ENCODE assay signal across 25 cellular contexts in genomic region chr10:8794860-8795259, GRCh38.
A peak's percentile ranks its signal among the peaks of the same experiment; 100 is the strongest.
DNase-seq lines count a peak whose midpoint lies in the region; ATAC-seq lines count a peak whose summit lies in the region.
"Had no signal": no experiment of that assay in that cellular context is flagged by ENCODE, and none has a peak within 500 bp of the region (broad histone marks: within the 10 kb centered on the region; RNA-seq: fewer than 3 reads in every experiment).

No MANE protein-coding gene starts in this region.

- H3K4me3 Mint-ChIP-seq in activated T-cell treated with anti-CD3 and anti-CD28 coated beads, Interleukin-2, amount 50 U/mL, for 4 hours: no peak overlapping the region
- H3K4me3 Mint-ChIP-seq: CD4-positive, alpha-beta memory T cell; HFFc6 had no signal

- H3K27me3 Mint-ChIP-seq in activated T-cell treated with anti-CD3 and anti-CD28 coated beads, Interleukin-2, amount 50 U/mL, for 4 hours (ENCODE audit: low read depth): no peaks in the 10 kb centered on the region

- H3K9me3 Mint-ChIP-seq in activated T-cell treated with anti-CD3 and anti-CD28 coated beads, Interleukin-2, amount 50 U/mL, for 4 hours: peaks cover 3% of the 10 kb centered on the region

- no peaks in the 10 kb centered on the region for H3K36me3 Mint-ChIP-seq in activated T-cell treated with anti-CD3 and anti-CD28 coated beads, Interleukin-2, amount 50 U/mL, for 4 hours (ENCODE audit: insufficient read depth)
- H3K36me3 Mint-ChIP-seq: CD4-positive, alpha-beta memory T cell had no signal

- H3K4me1 Mint-ChIP-seq in activated T-cell treated with anti-CD3 and anti-CD28 coated beads, Interleukin-2, amount 50 U/mL, for 4 hours (ENCODE audit: low read depth): peaks cover 10% of the 10 kb centered on the region

- ATAC-seq in activated T-cell treated with anti-CD3 and anti-CD28 coated beads, Interleukin-2, amount 50 U/mL, for 4 hours: peak; percentile 56 to 75
- no peak for ATAC-seq in HG03457 (IDR thresholded peaks at IDR 0.05; ENCODE audit: unreplicated experiment)
- ATAC-seq: GM12878, PC-3 had no signal

- DNase-seq in activated T-cell treated with anti-CD3 and anti-CD28 coated beads for 24 hours (ENCODE audit: low read depth) (peak; percentile 15), activated T-cell treated with anti-CD3 and anti-CD28 coated beads for 4 hours (no peak), HPDE6-E6E7 (ENCODE audit: extremely low spot score) (no peak)
- DNase-seq in stimulated activated CD4-positive, alpha-beta T cell treated with anti-CD3 and anti-CD28 coated beads, Interleukin-4, amount 100 ng/mL, for 24 hours: peak; percentile 18
- no peak for DNase-seq in stimulated activated CD4-positive, alpha-beta T cell treated with anti-CD3 and anti-CD28 coated beads, Interleukin-1b, Interleukin-23, amount 100 ng/mL, for 48 hours
- DNase-seq in activated T-cell treated with anti-CD3 and anti-CD28 coated beads, Interleukin-2, amount 50 U/mL, for 4 hours: no peak
- peak; percentile 34 for DNase-seq in stimulated activated CD8-positive, alpha-beta memory T cell treated with anti-CD3 and anti-CD28 coated beads, Interleukin-4, amount 100 ng/mL, for 48 hours
- DNase-seq: C1 segment of cervical spinal cord; Caco-2; CD4-positive, alpha-beta memory T cell; EL; GDM1; GOT3; HFFc6; IMR-90; KG1; MG63; NCI-H2029; NCI-H446 treated with DMSO at 0.1 percent for 48 hours; NCI-H526; NCI-H82; NK-92 treated with Interleukin-12 subunit alpha and Interleukin-12 subunit beta, amount 100 ng/mL, for 24 hours; PC-3 had no signal

Comparison
In these comparisons a context has a peak if more than half of its experiments do, and no peak if none do; other contexts are left out.
1. DNase-seq: peak in activated T-cell treated with anti-CD3 and anti-CD28 coated beads for 24 hours (single experiment), stimulated activated CD4-positive, alpha-beta T cell treated with anti-CD3 and anti-CD28 coated beads, Interleukin-4, amount 100 ng/mL, for 24 hours (single experiment) and stimulated activated CD8-positive, alpha-beta memory T cell treated with anti-CD3 and anti-CD28 coated beads, Interleukin-4, amount 100 ng/mL, for 48 hours (single experiment); none in activated T-cell treated with anti-CD3 and anti-CD28 coated beads for 4 hours (single experiment), stimulated activated CD4-positive, alpha-beta T cell treated with anti-CD3 and anti-CD28 coated beads, Interleukin-1b, Interleukin-23, amount 100 ng/mL, for 48 hours (single experiment), activated T-cell treated with anti-CD3 and anti-CD28 coated beads, Interleukin-2, amount 50 U/mL, for 4 hours (single experiment) and HPDE6-E6E7 (single experiment).